20 cellular contexts compared by ENCODE assay signal in the genomic region with DNA sequence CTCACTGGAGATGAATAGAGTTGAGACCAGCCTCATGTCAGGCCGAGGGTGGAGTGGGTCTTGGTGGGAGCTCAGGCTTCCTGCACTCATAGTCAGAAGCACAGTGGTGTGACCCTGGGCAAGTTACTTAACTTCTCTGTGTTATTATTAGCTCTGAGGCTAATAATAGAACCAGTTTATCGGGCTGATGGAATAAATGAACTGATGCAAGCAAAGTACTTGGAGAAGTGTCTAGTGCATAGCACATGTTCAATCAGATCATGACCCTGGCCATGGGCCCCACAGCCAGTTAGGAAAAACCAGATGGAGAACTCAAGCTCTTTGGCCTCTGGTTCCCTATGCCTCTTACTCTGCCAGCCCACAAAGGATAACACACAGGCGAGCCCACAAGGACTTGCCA. TPM values are rescaled to one million over a fixed set of nuclear protein-coding genes. Genes with fewer than 3 reads are reported as not detected.
"Had no signal": no experiment of that assay in that cellular context is flagged by ENCODE, and none has a peak within 500 bp of the region (broad histone marks: within the 10 kb centered on the region; RNA-seq: fewer than 3 reads in every experiment).

No MANE protein-coding gene starts in this region.

- H3K4me1 Mint-ChIP-seq: activated CD4-positive, alpha-beta memory T cell treated with anti-CD3 and anti-CD28 coated beads, Interleukin-2, amount 10 ng/mL, durations not matched to agents 7 days and 5 days; activated naive CD8-positive, alpha-beta T cell treated with anti-CD3 and anti-CD28 coated beads, Interleukin-2, amount 10 ng/mL, durations not matched to agents 7 days and 5 days; stimulated activated naive CD8-positive, alpha-beta T cell treated with anti-CD3 and anti-CD28 coated beads, Interleukin-15, amount 100 ng/mL, for 72 hours had no signal

- H3K36me3 Mint-ChIP-seq: activated naive CD8-positive, alpha-beta T cell treated with anti-CD3 and anti-CD28 coated beads, Interleukin-2, amount 10 ng/mL, durations not matched to agents 7 days and 5 days; natural killer cell treated with Interleukin-12 subunit alpha and Interleukin-12 subunit beta and Interleukin-15 and Interleukin-18, amount 100 ng/mL, for 72 hours had no signal

- H3K4me1 ChIP-seq: breast epithelium, transverse colon had no signal

- ATAC-seq: esophagus mucosa; natural killer cell treated with Interleukin-12 subunit alpha and Interleukin-12 subunit beta and Interleukin-15 and Interleukin-18, amount 100 ng/mL, for 72 hours; stimulated activated naive CD8-positive, alpha-beta T cell treated with anti-CD3 and anti-CD28 coated beads, Interleukin-15, amount 100 ng/mL, for 72 hours had no signal

- DNase-seq: activated CD4-positive, alpha-beta memory T cell treated with anti-CD3 and anti-CD28 coated beads, Interleukin-2, amount 10 ng/mL, durations not matched to agents 7 days and 5 days; activated CD4-positive, alpha-beta T cell treated with anti-CD3 and anti-CD28 coated beads for 1 hour; activated gamma-delta T cell; activated naive CD8-positive, alpha-beta T cell treated with anti-CD3 and anti-CD28 coated beads, Interleukin-2, amount 10 ng/mL, durations not matched to agents 7 days and 5 days; activated T-cell treated with anti-CD3 and anti-CD28 coated beads, Interleukin-2, amount 50 U/mL, for 48 hours; anterior cingulate cortex; dorsolateral prefrontal cortex; hippocampal formation; kidney glomerular epithelial cell; occipital lobe; SHP77; stimulated activated CD4-positive, alpha-beta T cell treated with anti-CD3 and anti-CD28 coated beads, Interleukin-2, amount 100 ng/mL, for 48 hours; stimulated activated CD8-positive, alpha-beta memory T cell treated with anti-CD3 and anti-CD28 coated beads, Interleukin-4, amount 100 ng/mL, for 48 hours; stimulated activated naive CD8-positive, alpha-beta T cell treated with anti-CD3 and anti-CD28 coated beads, Interleukin-15, amount 100 ng/mL, for 72 hours; transverse colon had no signal

- H3K27ac ChIP-seq: dorsolateral prefrontal cortex, transverse colon had no signal

- H3K4me3 Mint-ChIP-seq: activated CD4-positive, alpha-beta memory T cell treated with anti-CD3 and anti-CD28 coated beads, Interleukin-2, amount 10 ng/mL, durations not matched to agents 7 days and 5 days; activated naive CD8-positive, alpha-beta T cell treated with anti-CD3 and anti-CD28 coated beads, Interleukin-2, amount 10 ng/mL, durations not matched to agents 7 days and 5 days; natural killer cell treated with Interleukin-12 subunit alpha and Interleukin-12 subunit beta and Interleukin-15 and Interleukin-18, amount 100 ng/mL, for 72 hours; stimulated activated naive CD8-positive, alpha-beta T cell treated with anti-CD3 and anti-CD28 coated beads, Interleukin-15, amount 100 ng/mL, for 72 hours; T-helper 2 cell treated with Interferon-gamma antibody and Interleukin-4, amounts not matched to agents 5 μg/mL and 100 μg/mL, for 36 hours had no signal

- H3K4me3 ChIP-seq: breast epithelium, dorsolateral prefrontal cortex, transverse colon had no signal

- H3K27me3 ChIP-seq: breast epithelium, dorsolateral prefrontal cortex, transverse colon had no signal

- H3K27me3 Mint-ChIP-seq: progenitor cell of endocrine pancreas had no signal

- H3K9me3 Mint-ChIP-seq: activated CD4-positive, alpha-beta memory T cell treated with anti-CD3 and anti-CD28 coated beads, Interleukin-2, amount 10 ng/mL, durations not matched to agents 7 days and 5 days; activated naive CD8-positive, alpha-beta T cell treated with anti-CD3 and anti-CD28 coated beads, Interleukin-2, amount 10 ng/mL, durations not matched to agents 7 days and 5 days; natural killer cell treated with Interleukin-12 subunit alpha and Interleukin-12 subunit beta and Interleukin-15 and Interleukin-18, amount 100 ng/mL, for 72 hours; stimulated activated naive CD8-positive, alpha-beta T cell treated with anti-CD3 and anti-CD28 coated beads, Interleukin-15, amount 100 ng/mL, for 72 hours; T-helper 2 cell treated with Interferon-gamma antibody and Interleukin-4, amounts not matched to agents 5 μg/mL and 100 μg/mL, for 36 hours had no signal

- H3K36me3 ChIP-seq: breast epithelium, transverse colon had no signal

- H3K27ac Mint-ChIP-seq: activated CD4-positive, alpha-beta memory T cell treated with anti-CD3 and anti-CD28 coated beads, Interleukin-2, amount 10 ng/mL, durations not matched to agents 7 days and 5 days; activated naive CD8-positive, alpha-beta T cell treated with anti-CD3 and anti-CD28 coated beads, Interleukin-2, amount 10 ng/mL, durations not matched to agents 7 days and 5 days; natural killer cell treated with Interleukin-12 subunit alpha and Interleukin-12 subunit beta and Interleukin-15 and Interleukin-18, amount 100 ng/mL, for 72 hours; progenitor cell of endocrine pancreas; stimulated activated naive CD8-positive, alpha-beta T cell treated with anti-CD3 and anti-CD28 coated beads, Interleukin-15, amount 100 ng/mL, for 72 hours; T-helper 2 cell treated with Interferon-gamma antibody and Interleukin-4, amounts not matched to agents 5 μg/mL and 100 μg/mL, for 36 hours had no signal

- H3K9me3 ChIP-seq: breast epithelium, transverse colon had no signal

RNA-seq across cellular contexts. Expression of a gene that starts 45.3 kb away (rescaled TPM):
- total RNA-seq: activated CD4-positive, alpha-beta memory T cell treated with anti-CD3 and anti-CD28 coated beads, Interleukin-2, amount 10 ng/mL, durations not matched to agents 7 days and 5 days; activated naive CD8-positive, alpha-beta T cell treated with anti-CD3 and anti-CD28 coated beads, Interleukin-2, amount 10 ng/mL, durations not matched to agents 7 days and 5 days had no signal
